ENCODE assay signal across 1 cellular context in the genomic region with DNA sequence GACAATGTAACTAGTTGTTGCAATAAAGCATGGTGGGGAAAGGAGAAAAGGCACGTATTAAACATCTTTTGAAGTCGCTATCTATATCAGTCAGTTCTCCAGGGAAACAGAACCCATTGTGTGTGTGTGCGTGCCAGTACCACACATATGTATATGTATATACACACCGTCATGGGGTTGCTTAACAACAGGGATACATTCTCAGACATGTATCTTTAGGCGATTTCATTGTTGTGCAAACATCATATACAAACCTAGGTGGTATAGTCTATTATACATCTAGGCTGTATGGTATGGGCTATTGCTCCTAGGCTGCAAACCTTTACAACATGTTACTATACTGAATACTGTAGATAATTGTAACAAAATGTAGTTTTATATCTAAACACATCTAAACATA.
TF ChIP-seq lines count a peak whose summit lies in the region.

No MANE protein-coding gene starts in this region.

TF ChIP-seq in HEK293T, 16 proteins besides CTCF, POLR2A, EP300 and RAD21 (continued from another document):
- TF ChIP-seq FOXK2 (IDR thresholded peaks at IDR 0.05) = no peak
- TF ChIP-seq FOXA1 (IDR thresholded peaks at IDR 0.05) = no peak
- TF ChIP-seq HDGF (IDR thresholded peaks at IDR 0.05; ENCODE audit: borderline replicate concordance) = no peak
